Comparison of ENCODE assay signal across 8 cellular contexts in genomic region chr2:119758881-119759450, GRCh38. TPM values are rescaled to one million over a fixed set of nuclear protein-coding genes. Genes with fewer than 3 reads are reported as not detected.
DNase-seq lines count a peak whose midpoint lies in the region; ATAC-seq, FAIRE-seq and TF ChIP-seq lines count a peak whose summit lies in the region.

No MANE protein-coding gene starts in this region.

- intact Hi-C loops in gastrocnemius medialis (cut with DNase I; ENCODE audit: low total_unique reads): loop anchor here (5.0 to 10.0 kb wide), 6 partner anchors 183 to 1416 kb away; partner anchors contain the start of genes EN1, EPB41L5 and TMEM185B

- no peaks in the 10 kb centered on the region for H3K36me3 ChIP-seq in gastrocnemius medialis

- H3K27me3 ChIP-seq in foreskin keratinocyte (no peaks in the 10 kb centered on the region), gastrocnemius medialis (no peaks in the 10 kb centered on the region)

- peaks cover 31% of the 10 kb centered on the region for H3K4me1 Mint-ChIP-seq in T-helper 17 cell

- H3K27ac Mint-ChIP-seq in T-helper 17 cell: peak overlapping the region; percentile 93

- no peak for FAIRE-seq in GM12891 (lab: Jason Lieb, UNC)

- peaks cover 31% of the 10 kb centered on the region for H3K4me1 ChIP-seq in foreskin keratinocyte
- peaks cover 40 to 45% of the 10 kb centered on the region in 2 donors for H3K4me1 ChIP-seq in gastrocnemius medialis

- H3K4me3 Mint-ChIP-seq in T-helper 17 cell: peak overlapping the region; percentile 94

- no peaks in the 10 kb centered on the region for H3K27me3 Mint-ChIP-seq in T-helper 17 cell

- ATAC-seq in T-helper 17 cell (no peak), foreskin keratinocyte (no peak), gastrocnemius medialis (no peak), GM21737 (IDR thresholded peaks at IDR 0.05; ENCODE audit: unreplicated experiment) (no peak), HG03432 (IDR thresholded peaks at IDR 0.05; ENCODE audit: unreplicated experiment) (no peak)

- TF ChIP-seq POLR2A in GM12891 (IDR thresholded peaks at IDR 0.05; ENCODE audit: low read depth, low read length): no peak
- no peak for TF ChIP-seq POLR2A in gastrocnemius medialis (IDR thresholded peaks at IDR 0.05)

- in situ Hi-C loops in gastrocnemius medialis (cut with MboI; ENCODE audit: low sequenced_read_pairs in 4 of 4): loop anchor here in 3 of 4 donors (10.0 to 25.0 kb wide), 4 partner anchors 66 to 416 kb away; partner anchors contain the start of gene EPB41L5 (in 1 of the 3)

- H3K36me3 Mint-ChIP-seq in T-helper 17 cell (ENCODE audit: low read depth): peaks cover 2% of the 10 kb centered on the region

- TF ChIP-seq CTCF in foreskin keratinocyte (conservative IDR thresholded peaks at IDR 0.05): no peak
- no peak for TF ChIP-seq CTCF in gastrocnemius medialis (IDR thresholded peaks at IDR 0.05 in 4 of 5, conservative IDR thresholded peaks at IDR 0.05 in 1 of 5)

- peak overlapping the region; percentile 27 for H3K27ac ChIP-seq in foreskin keratinocyte
- peak overlapping the region; percentile 91 to 96 (median 95) for H3K27ac ChIP-seq in gastrocnemius medialis

- DNase-seq in GM12891 (ENCODE audit: insufficient read length, low spot score): no peak
- DNase-seq in T-helper 17 cell: no peak
- no peak for DNase-seq in foreskin keratinocyte
- DNase-seq in gastrocnemius medialis: no peak
- DNase-seq in A172 (ENCODE audit: low spot score): no peak
- DNase-seq in kidney glomerular epithelial cell (lab: John Stamatoyannopoulos, UW): no peak

- no peaks in the 10 kb centered on the region for H3K9me3 ChIP-seq in T-helper 17 cell (ENCODE audit: control insufficient read depth, low read length, poor library complexity, severe bottlenecking)
- no peaks in the 10 kb centered on the region for H3K9me3 ChIP-seq in gastrocnemius medialis

- H3K4me3 ChIP-seq in gastrocnemius medialis: peak overlapping the region; percentile 61 to 89 (median 84)

TF ChIP-seq in GM12891, 5 proteins besides CTCF, POLR2A, EP300 and RAD21:
- TF ChIP-seq SPI1 (IDR thresholded peaks at IDR 0.05; ENCODE audit: low read depth, low read length): no peak
- 0 out of 2 replicates have a peak, but pooled peaks have one; percentile 26 for TF ChIP-seq TAF1 (IDR thresholded peaks at IDR 0.05; ENCODE audit: low read depth, low read length)
TF ChIP-seq in GM12891: peak in this region for 1.

RNA-seq across cellular contexts. Expression of gene PTPN4, which starts 0.8 kb away (rescaled TPM):
- 6.3 TPM for polyA plus RNA-seq in GM12891 (2012; ENCODE audit: low read depth, missing spikeins)
- total RNA-seq in T-helper 17 cell (100 to 1,000 TPM; 128 to 149 TPM), foreskin keratinocyte (24.2 and 25.7 TPM in 2 replicates), gastrocnemius medialis (10 to 100 TPM; 12.7 to 37.8 (median 33.5) TPM)
- 5.7 and 6.8 TPM in 2 replicates for polyA plus RNA-seq in foreskin keratinocyte
- 33.0 and 36.2 TPM in 2 replicates for total RNA-seq in A172 (2014; rRNA removed; shearing (Covaris generic))
